Comparison of ENCODE assay signal across 18 cellular contexts in genomic region chr9:114378883-114379282, GRCh38. TPM values are rescaled to one million over a fixed set of nuclear protein-coding genes. Genes with fewer than 3 reads are reported as not detected.
DNase-seq lines count a peak whose midpoint lies in the region; ATAC-seq, FAIRE-seq and TF ChIP-seq lines count a peak whose summit lies in the region.
"Had no signal": no experiment of that assay in that cellular context is flagged by ENCODE, and none has a peak within 500 bp of the region (broad histone marks: within the 10 kb centered on the region; RNA-seq: fewer than 3 reads in every experiment).

No MANE protein-coding gene starts in this region.

- H3K4me3 Mint-ChIP-seq in T-helper 17 cell (peak overlapping the region; percentile 85), endothelial cell (ENCODE audit: unreplicated experiment) (no peak overlapping the region)

- CTCF ChIA-PET in HepG2 (lab: Yijun Ruan, JAX; ENCODE audit: low intra/inter-chr PET ratio, low total read pairs), result no interaction called here

- TF ChIP-seq POLR2A in HepG2 (IDR thresholded peaks at IDR 0.05; ENCODE audit: insufficient read depth in 1 of 2, low read depth in 2 of 2, low read length in 2 of 2) (no peak), right lobe of liver (IDR thresholded peaks at IDR 0.05) (no peak), vagina (IDR thresholded peaks at IDR 0.05) (no peak), breast epithelium (IDR thresholded peaks at IDR 0.05) (no peak)

- intact Hi-C loops in HepG2 (cut with micrococcal nuclease; ENCODE audit: unreplicated experiment) (no loop called here), right lobe of liver (cut with DNase I) (no loop called here), vagina (cut with DNase I) (no loop called here), breast epithelium (cut with DNase I; ENCODE audit: low total_unique reads) (no loop called here)

- H3K27ac Mint-ChIP-seq in T-helper 17 cell (peak overlapping the region; percentile 99), endothelial cell (ENCODE audit: unreplicated experiment) (peak overlapping the region; percentile 27)
- H3K27ac Mint-ChIP-seq: progenitor cell of endocrine pancreas had no signal

- 94% methylated on average over 4 of the region's 5 CpGs for WGBS in HepG2 (ENCODE audit: low lambda C conversion rate)
- WGBS in right lobe of liver (ENCODE audit: insufficient coverage, low coverage, low lambda C conversion rate, missing lambda C conversion rate), result 88% methylated on average over 4 of the region's 5 CpGs

- H3K4me2 ChIP-seq in HepG2 (ENCODE audit: low read depth, low read length), result no peak overlapping the region

- DNase-seq in HepG2 (ENCODE audit: low spot score) (no peak), right lobe of liver (no peak), T-helper 17 cell (no peak), endothelial cell (ENCODE audit: low spot score) (no peak), vagina (ENCODE audit: extremely low spot score in 2 of 2) (no peak), SW480 (ENCODE audit: low spot score) (no peak), breast epithelium (ENCODE audit: low spot score in 2 of 2) (no peak), activated gamma-delta T cell (lab: John Stamatoyannopoulos, UW) (no peak)
- DNase-seq: activated gamma-delta T cell treated with Interleukin-2 at 50 U/mL for 16 hours; effector CD4-positive, alpha-beta T cell; Kasumi-1; left lung; NCI-H146; NCI-H226; NK-92 treated with Interleukin-12 subunit alpha and Interleukin-12 subunit beta, amount 100 ng/mL, for 24 hours; stimulated activated CD4-positive, alpha-beta T cell treated with anti-CD3 and anti-CD28 coated beads, Interleukin-12 subunit alpha, Interleukin-12 subunit beta, amount 100 ng/mL, for 4 hours; T1000 had no signal

- no peak overlapping the region for H2AFZ ChIP-seq in HepG2 (ENCODE audit: low read length)

- no TSS peak for BruUV-seq in HepG2 (replicated peaks; lab: Mats Ljungman, UMichigan)

- no peaks in the 10 kb centered on the region for H3K79me2 ChIP-seq in HepG2 (ENCODE audit: insufficient read depth, low read length)

- H3K9ac ChIP-seq in HepG2 (ENCODE audit: insufficient read depth, low read depth, low read length), result no peak overlapping the region

- no peak for FAIRE-seq in HepG2 (lab: Jason Lieb, UNC)

- no peaks in the 10 kb centered on the region for H4K20me1 ChIP-seq in HepG2 (ENCODE audit: insufficient read depth, low read length)

- TF ChIP-seq CTCF in HepG2 (CRISPR knock-in tag; IDR thresholded peaks at IDR 0.05) (peak; percentile 20; the same call in 1 of the 2 replicates), right lobe of liver (IDR thresholded peaks at IDR 0.05) (no peak), endothelial cell (IDR thresholded peaks at IDR 0.05; ENCODE audit: unreplicated experiment) (no peak), vagina (IDR thresholded peaks at IDR 0.05) (no peak), breast epithelium (IDR thresholded peaks at IDR 0.05) (no peak)

- POLR2A ChIA-PET in HepG2 (lab: Yijun Ruan, JAX), result no interaction called here

- no peak overlapping the region for H3K4me3 ChIP-seq in HepG2 (replicated peaks in 1 of 3; ENCODE audit: insufficient read depth in 1 of 3, low read depth in 2 of 3, low read length in 3 of 3)
- no peak overlapping the region for H3K4me3 ChIP-seq in right lobe of liver
- H3K4me3 ChIP-seq in vagina, result no peak overlapping the region
- H3K4me3 ChIP-seq in breast epithelium, result no peak overlapping the region
- H3K4me3 ChIP-seq: left lung had no signal

- H3K27me3 Mint-ChIP-seq in T-helper 17 cell (no peaks in the 10 kb centered on the region), endothelial cell (ENCODE audit: unreplicated experiment) (peaks cover 15% of the 10 kb centered on the region)
- H3K27me3 Mint-ChIP-seq: progenitor cell of endocrine pancreas had no signal

- TF ChIP-seq EP300 in HepG2 (IDR thresholded peaks at IDR 0.05; ENCODE audit: low read depth in 2 of 2, low read length in 2 of 2) (no peak), HepG2 (CRISPR knock-in tag; IDR thresholded peaks at IDR 0.05; ENCODE audit: borderline replicate concordance) (no peak)

- peak; percentile 51 for ATAC-seq in HepG2
- no peak for ATAC-seq in right lobe of liver
- no peak for ATAC-seq in T-helper 17 cell
- ATAC-seq: left lung had no signal

- in situ Hi-C loops in HepG2 (cut with HindIII; ENCODE audit: extremely low pct_ligation_motif_present, low pct_unique_long_range_greater_than_20kb), result no loop called here

- H3K27me3 ChIP-seq in HepG2 (ENCODE audit: control insufficient read depth in 1 of 2, insufficient read depth in 2 of 2, low read length in 2 of 2) (no peaks in the 10 kb centered on the region), right lobe of liver (no peaks in the 10 kb centered on the region), vagina (no peaks in the 10 kb centered on the region), breast epithelium (no peaks in the 10 kb centered on the region)
- H3K27me3 ChIP-seq: left lung had no signal

- H3K4me1 ChIP-seq in HepG2 (ENCODE audit: insufficient read depth, low read length) (peaks cover 14% of the 10 kb centered on the region), right lobe of liver (peaks cover 0 to 16% (median 8%) of the 10 kb centered on the region in 4 donors), vagina (peaks cover 40% of the 10 kb centered on the region), breast epithelium (no peaks in the 10 kb centered on the region)

- H3K36me3 ChIP-seq in HepG2 (replicated peaks in 1 of 2; ENCODE audit: control insufficient read depth in 1 of 2, insufficient read depth in 2 of 2, low read length in 2 of 2), result peaks cover 2 to 7% of the 10 kb centered on the region in 2 experiments; a peak in 2 of 5 replicates
- H3K36me3 ChIP-seq in right lobe of liver, result peaks cover 0 to 30% (median 5%) of the 10 kb centered on the region in 4 donors
- peaks cover 0 to 29% of the 10 kb centered on the region in 2 donors for H3K36me3 ChIP-seq in vagina
- H3K36me3 ChIP-seq in breast epithelium, result no peaks in the 10 kb centered on the region

- TF ChIP-seq RAD21 in HepG2 (CRISPR knock-in tag; IDR thresholded peaks at IDR 0.05), result no peak

- no peaks in the 10 kb centered on the region for H3K9me3 Mint-ChIP-seq in endothelial cell (ENCODE audit: unreplicated experiment)

- no peak overlapping the region for H3K27ac ChIP-seq in HepG2 (ENCODE audit: extremely low read length, insufficient read depth, low read length)
- no peak overlapping the region for H3K27ac ChIP-seq in right lobe of liver
- peak overlapping the region; percentile 30 for H3K27ac ChIP-seq in vagina
- no peak overlapping the region for H3K27ac ChIP-seq in breast epithelium

- H3K4me1 Mint-ChIP-seq in T-helper 17 cell (peaks cover 72% of the 10 kb centered on the region), endothelial cell (ENCODE audit: unreplicated experiment) (peaks cover 58% of the 10 kb centered on the region)

- H3K36me3 Mint-ChIP-seq in T-helper 17 cell (ENCODE audit: low read depth), result peaks cover 23% of the 10 kb centered on the region
- H3K36me3 Mint-ChIP-seq in endothelial cell (ENCODE audit: low read depth, unreplicated experiment), result peaks cover 46% of the 10 kb centered on the region

- H3K9me3 ChIP-seq in HepG2 (ENCODE audit: low read length), result no peaks in the 10 kb centered on the region
- no peaks in the 10 kb centered on the region for H3K9me3 ChIP-seq in right lobe of liver
- H3K9me3 ChIP-seq in T-helper 17 cell (ENCODE audit: control insufficient read depth, low read length, poor library complexity, severe bottlenecking), result no peaks in the 10 kb centered on the region
- no peaks in the 10 kb centered on the region for H3K9me3 ChIP-seq in vagina
- H3K9me3 ChIP-seq in breast epithelium, result no peaks in the 10 kb centered on the region
- H3K9me3 ChIP-seq: left lung had no signal

RNA-seq across cellular contexts. Expression of gene AKNA, which starts 8.9 kb away (rescaled TPM):
- total RNA-seq in HepG2 (2016; rRNA removed; fragmentation: Illumina TruSeq; extraction: Trizol), result 2.5 and 3.1 TPM in 2 replicates
- 0.44 and 0.81 TPM in 2 replicates for total RNA-seq in HepG2 (2016; cell fraction: cytosol; rRNA removed; fragmentation: Illumina TruSeq; extraction: Trizol; ENCODE audit: low read depth)
- total RNA-seq in HepG2 (2016; cell fraction: insoluble cytoplasmic fraction; rRNA removed; fragmentation: Illumina TruSeq; extraction: Trizol), result 2.1 and 3.1 TPM in 2 replicates
- total RNA-seq in HepG2 (2016; cell fraction: membrane; rRNA removed; fragmentation: Illumina TruSeq; extraction: Trizol), result 1.4 and 1.9 TPM in 2 replicates
- 2.4 and 2.8 TPM in 2 replicates for total RNA-seq in HepG2 (2016; cell fraction: nucleus; rRNA removed; fragmentation: Illumina TruSeq; extraction: Trizol)
- 3.0 and 4.8 TPM in 2 replicates for polyA plus RNA-seq in HepG2 (2011; rRNA removed)
- polyA plus RNA-seq in HepG2 (2011; cell fraction: cytosol; rRNA removed), result 2.1 and 2.5 TPM in 2 replicates
- polyA plus RNA-seq in HepG2 (2011; cell fraction: nucleus; rRNA removed), result 15.0 and 15.5 TPM in 2 replicates
- 4.7 and 7.6 TPM in 2 replicates for polyA plus RNA-seq in HepG2 (2012)
- 0.41 and 0.43 TPM in 2 replicates for polyA plus RNA-seq in HepG2 (2016; cell fraction: cytosol; fragmentation: Illumina TruSeq; extraction: Trizol; ENCODE audit: low read depth)
- 2.0 and 3.7 TPM in 2 replicates for polyA plus RNA-seq in HepG2 (2016; cell fraction: insoluble cytoplasmic fraction; fragmentation: Illumina TruSeq; extraction: Trizol; ENCODE audit: low read depth)
- polyA plus RNA-seq in HepG2 (2016; cell fraction: membrane; fragmentation: Illumina TruSeq; extraction: Trizol; ENCODE audit: low read depth), result 1.1 and 1.4 TPM in 2 replicates
- polyA plus RNA-seq in HepG2 (2016; cell fraction: nucleus; fragmentation: Illumina TruSeq; extraction: Trizol; ENCODE audit: insufficient read depth, low read depth), result 6.0 and 6.2 TPM in 2 replicates
- polyA minus RNA-seq in HepG2 (2011; rRNA and poly(A)+ RNA removed; ENCODE audit: low replicate concordance), result 7.8 and 7.9 TPM in 2 replicates
- polyA minus RNA-seq in HepG2 (2011; cell fraction: cytosol; rRNA and poly(A)+ RNA removed), result 3.5 and 3.7 TPM in 2 replicates
- 12.0 and 15.4 TPM in 2 replicates for polyA minus RNA-seq in HepG2 (2011; cell fraction: nucleus; rRNA and poly(A)+ RNA removed)
- 10 to 100 TPM in 3 of 6 experiments, 1 to 10 TPM in 3; 4.7 to 15.1 (median 9.8) TPM for total RNA-seq in right lobe of liver
- total RNA-seq in T-helper 17 cell, result 100 to 1,000 TPM; 263 to 323 TPM
- 79.1 TPM for total RNA-seq in endothelial cell (ENCODE audit: unreplicated experiment)
- total RNA-seq in vagina, result 55.0 TPM
- total RNA-seq in breast epithelium, result 10 to 100 TPM; 20.1 to 52.0 (median 35.7) TPM

RNA-seq across cellular contexts. Expression of gene ORM2, which starts 49.2 kb away (rescaled TPM):
- 283 and 565 TPM in 2 replicates for total RNA-seq in HepG2 (2016; rRNA removed; fragmentation: Illumina TruSeq; extraction: Trizol)
- total RNA-seq in HepG2 (2016; cell fraction: cytosol; rRNA removed; fragmentation: Illumina TruSeq; extraction: Trizol; ENCODE audit: low read depth), result 120 and 126 TPM in 2 replicates
- total RNA-seq in HepG2 (2016; cell fraction: insoluble cytoplasmic fraction; rRNA removed; fragmentation: Illumina TruSeq; extraction: Trizol), result 282 and 590 TPM in 2 replicates
- 75.1 and 75.6 TPM in 2 replicates for total RNA-seq in HepG2 (2016; cell fraction: membrane; rRNA removed; fragmentation: Illumina TruSeq; extraction: Trizol)
- total RNA-seq in HepG2 (2016; cell fraction: nucleus; rRNA removed; fragmentation: Illumina TruSeq; extraction: Trizol), result 420 and 454 TPM in 2 replicates
- 824 and 855 TPM in 2 replicates for polyA plus RNA-seq in HepG2 (2011; rRNA removed)
- 632 and 711 TPM in 2 replicates for polyA plus RNA-seq in HepG2 (2011; cell fraction: cytosol; rRNA removed)
- 207 and 253 TPM in 2 replicates for polyA plus RNA-seq in HepG2 (2011; cell fraction: nucleus; rRNA removed)
- polyA plus RNA-seq in HepG2 (2012), result 237 and 362 TPM in 2 replicates
- polyA plus RNA-seq in HepG2 (2016; cell fraction: cytosol; fragmentation: Illumina TruSeq; extraction: Trizol; ENCODE audit: low read depth), result 125 and 138 TPM in 2 replicates
- 293 and 314 TPM in 2 replicates for polyA plus RNA-seq in HepG2 (2016; cell fraction: insoluble cytoplasmic fraction; fragmentation: Illumina TruSeq; extraction: Trizol; ENCODE audit: low read depth)
- polyA plus RNA-seq in HepG2 (2016; cell fraction: membrane; fragmentation: Illumina TruSeq; extraction: Trizol; ENCODE audit: low read depth), result 75.7 and 76.3 TPM in 2 replicates
- polyA plus RNA-seq in HepG2 (2016; cell fraction: nucleus; fragmentation: Illumina TruSeq; extraction: Trizol; ENCODE audit: insufficient read depth, low read depth), result 731 and 821 TPM in 2 replicates
- 257 TPM in 1 of 2 replicates, not detected in the other for polyA minus RNA-seq in HepG2 (2011; rRNA and poly(A)+ RNA removed; ENCODE audit: low replicate concordance)
- 147 and 150 TPM in 2 replicates for polyA minus RNA-seq in HepG2 (2011; cell fraction: cytosol; rRNA and poly(A)+ RNA removed)
- 41.2 and 60.7 TPM in 2 replicates for polyA minus RNA-seq in HepG2 (2011; cell fraction: nucleus; rRNA and poly(A)+ RNA removed)
- total RNA-seq in right lobe of liver, result 1,000 to 10,000 TPM; 3,162 to 5,107 (median 3,869) TPM
- total RNA-seq in T-helper 17 cell, result not detected
- total RNA-seq in endothelial cell (ENCODE audit: unreplicated experiment), result not detected
- not detected for total RNA-seq in vagina
- total RNA-seq in breast epithelium, result 1 to 10 TPM in 2 of 3 donors, not detected in 1; 1.6 to 2.9 TPM

RNA-seq across cellular contexts. Expression of gene ORM1, which starts 56.0 kb away (rescaled TPM):
- total RNA-seq in HepG2 (2016; rRNA removed; fragmentation: Illumina TruSeq; extraction: Trizol) (327 and 699 TPM in 2 replicates), right lobe of liver (over 10,000 TPM; 11,577 to 28,471 (median 22,756) TPM), T-helper 17 cell (not detected), endothelial cell (ENCODE audit: unreplicated experiment) (not detected), vagina (not detected), breast epithelium (1 to 10 TPM in 1 of 3 donors, not detected in 2; 8.3 TPM)
- total RNA-seq in HepG2 (2016; cell fraction: cytosol; rRNA removed; fragmentation: Illumina TruSeq; extraction: Trizol; ENCODE audit: low read depth), result 148 and 154 TPM in 2 replicates
- total RNA-seq in HepG2 (2016; cell fraction: insoluble cytoplasmic fraction; rRNA removed; fragmentation: Illumina TruSeq; extraction: Trizol), result 343 and 706 TPM in 2 replicates
- total RNA-seq in HepG2 (2016; cell fraction: membrane; rRNA removed; fragmentation: Illumina TruSeq; extraction: Trizol), result 103 and 109 TPM in 2 replicates
- total RNA-seq in HepG2 (2016; cell fraction: nucleus; rRNA removed; fragmentation: Illumina TruSeq; extraction: Trizol), result 507 and 557 TPM in 2 replicates
- 1,180 and 1,355 TPM in 2 replicates for polyA plus RNA-seq in HepG2 (2011; rRNA removed)
- 1,385 and 1,736 TPM in 2 replicates for polyA plus RNA-seq in HepG2 (2011; cell fraction: cytosol; rRNA removed)
- 375 and 530 TPM in 2 replicates for polyA plus RNA-seq in HepG2 (2011; cell fraction: nucleus; rRNA removed)
- 373 and 660 TPM in 2 replicates for polyA plus RNA-seq in HepG2 (2012)
- polyA plus RNA-seq in HepG2 (2016; cell fraction: cytosol; fragmentation: Illumina TruSeq; extraction: Trizol; ENCODE audit: low read depth), result 188 and 210 TPM in 2 replicates
- 388 and 407 TPM in 2 replicates for polyA plus RNA-seq in HepG2 (2016; cell fraction: insoluble cytoplasmic fraction; fragmentation: Illumina TruSeq; extraction: Trizol; ENCODE audit: low read depth)
- polyA plus RNA-seq in HepG2 (2016; cell fraction: membrane; fragmentation: Illumina TruSeq; extraction: Trizol; ENCODE audit: low read depth), result 103 and 105 TPM in 2 replicates
- polyA plus RNA-seq in HepG2 (2016; cell fraction: nucleus; fragmentation: Illumina TruSeq; extraction: Trizol; ENCODE audit: insufficient read depth, low read depth), result 956 and 1,026 TPM in 2 replicates
- 0.30 and 495 TPM in 2 replicates for polyA minus RNA-seq in HepG2 (2011; rRNA and poly(A)+ RNA removed; ENCODE audit: low replicate concordance)
- 195 and 257 TPM in 2 replicates for polyA minus RNA-seq in HepG2 (2011; cell fraction: cytosol; rRNA and poly(A)+ RNA removed)
- polyA minus RNA-seq in HepG2 (2011; cell fraction: nucleus; rRNA and poly(A)+ RNA removed), result 78.8 and 152 TPM in 2 replicates

Comparison
In these comparisons a context has a peak if more than half of its experiments do, and no peak if none do; other contexts are left out.
1. RNA of gene ORM2, which starts 49.2 kb away (total RNA-seq): 3,162 to 5,107 TPM in right lobe of liver and 75.1 to 590 TPM in HepG2; 1.6 to 2.9 TPM in breast epithelium, not detected in T-helper 17 cell, not detected in endothelial cell (single experiment) and not detected in vagina (single experiment); every median in the first group is over 10 times any median in the second.
2. RNA of gene ORM1, which starts 56.0 kb away (total RNA-seq): 11,577 to 28,471 TPM in right lobe of liver and 103 to 706 TPM in HepG2; 8.3 TPM in breast epithelium, not detected in T-helper 17 cell, not detected in endothelial cell (single experiment) and not detected in vagina (single experiment); every median in the first group is over 10 times any median in the second.